Comparison of ENCODE assay signal across 8 cellular contexts in the genomic region with DNA sequence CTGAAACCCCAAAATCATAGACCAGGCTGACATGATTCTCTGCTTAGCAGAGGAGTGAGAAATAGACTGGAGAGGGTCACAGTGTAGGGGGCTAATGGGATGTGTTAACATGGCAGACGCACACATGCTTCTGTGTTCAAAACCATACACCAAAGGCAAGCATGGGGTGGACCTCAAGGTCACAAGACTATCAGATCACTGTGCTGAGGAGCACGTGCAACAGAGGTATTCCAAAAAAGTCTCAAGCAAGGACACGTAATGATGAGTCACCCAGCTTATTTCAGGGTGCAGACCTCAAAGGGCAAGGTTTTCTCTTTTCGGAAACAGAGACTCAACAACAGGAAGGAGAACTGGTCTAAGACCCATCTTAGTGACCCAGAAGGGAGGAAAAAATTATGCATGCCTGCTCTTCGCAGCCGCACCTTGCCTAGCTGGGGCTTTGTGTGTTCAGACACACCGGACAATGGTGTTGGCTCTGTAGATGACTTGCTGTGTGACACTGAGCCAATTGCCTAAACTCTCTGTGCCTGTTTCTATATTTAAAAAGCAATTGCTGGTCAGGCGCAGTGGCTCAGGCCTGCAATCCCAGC. TPM values are rescaled to one million over a fixed set of nuclear protein-coding genes. Genes with fewer than 3 reads are reported as not detected.
DNase-seq lines count a peak whose midpoint lies in the region; ATAC-seq, FAIRE-seq and TF ChIP-seq lines count a peak whose summit lies in the region.

No MANE protein-coding gene starts in this region.

- H3K4me3 Mint-ChIP-seq in activated naive CD8-positive, alpha-beta T cell: peak overlapping the region; percentile 38

- DNase-seq in Daoy (ENCODE audit: low read depth): peak; percentile 89
- DNase-seq in HFF-Myc (ENCODE audit: extremely low read depth, low read depth): peak; percentile 51
- no peak for DNase-seq in RWPE2 (ENCODE audit: low spot score)
- DNase-seq in stimulated activated CD4-positive, alpha-beta T cell treated with anti-CD3 and anti-CD28 coated beads, Interleukin-2, amount 100 ng/mL, for 48 hours: peak; percentile 24 to 37
- DNase-seq in D721Med (ENCODE audit: insufficient read length, low spot score): no peak
- DNase-seq in NCI-H2029 (lab: John Stamatoyannopoulos, UW): no peak
- DNase-seq in medulla oblongata (ENCODE audit: extremely low spot score): no peak

- no peaks in the 10 kb centered on the region for H3K27me3 ChIP-seq in RWPE2 (ENCODE audit: insufficient read depth, poor library complexity, severe bottlenecking)

- no peaks in the 10 kb centered on the region for H3K36me3 Mint-ChIP-seq in activated naive CD8-positive, alpha-beta T cell

- no peaks in the 10 kb centered on the region for H3K36me3 ChIP-seq in RWPE2 (ENCODE audit: low read depth)

- TF ChIP-seq CTCF in HFF-Myc (IDR thresholded peaks at IDR 0.05; ENCODE audit: low read depth, low read length, missing control alignments) (no peak), RWPE2 (IDR thresholded peaks at IDR 0.05; ENCODE audit: poor library complexity, severe bottlenecking) (no peak), D721Med (IDR thresholded peaks at IDR 0.05; ENCODE audit: insufficient read depth, missing control alignments) (no peak)

- H3K27me3 Mint-ChIP-seq in activated naive CD8-positive, alpha-beta T cell: no peaks in the 10 kb centered on the region

- H3K4me3 ChIP-seq in HFF-Myc (replicated peaks; ENCODE audit: low read depth, low read length): no peak overlapping the region
- no peak overlapping the region for H3K4me3 ChIP-seq in RWPE2 (ENCODE audit: severe bottlenecking)

- no peak overlapping the region for H3K27ac ChIP-seq in RWPE2 (ENCODE audit: poor library complexity, severe bottlenecking)

- peak; percentile 74 for ATAC-seq in RWPE2 (ENCODE audit: low read depth)

- H3K4me1 ChIP-seq in RWPE2 (ENCODE audit: insufficient read depth, poor library complexity, severe bottlenecking): peaks cover 5% of the 10 kb centered on the region

- H3K9me3 Mint-ChIP-seq in activated naive CD8-positive, alpha-beta T cell (ENCODE audit: low read depth): no peaks in the 10 kb centered on the region

- no peak for FAIRE-seq in D721Med (lab: Jason Lieb, UNC)

- no peaks in the 10 kb centered on the region for H3K9me3 ChIP-seq in RWPE2 (ENCODE audit: severe bottlenecking)

- peak overlapping the region; percentile 88 for H3K27ac Mint-ChIP-seq in activated naive CD8-positive, alpha-beta T cell

- peaks cover 33% of the 10 kb centered on the region for H3K4me1 Mint-ChIP-seq in activated naive CD8-positive, alpha-beta T cell (ENCODE audit: low read depth)

RNA-seq across cellular contexts. Expression of a gene that starts 20.3 kb away (rescaled TPM):
- 1.3 and 1.6 TPM in 2 replicates for total RNA-seq in Daoy (2014; rRNA removed; shearing (Covaris generic))

Comparison
In these comparisons a context has a peak if more than half of its experiments do, and no peak if none do; other contexts are left out.
1. DNase-seq: peak in Daoy (single experiment), HFF-Myc (single experiment) and stimulated activated CD4-positive, alpha-beta T cell treated with anti-CD3 and anti-CD28 coated beads, Interleukin-2, amount 100 ng/mL, for 48 hours (2 of 2); none in RWPE2 (single experiment), D721Med (single experiment), NCI-H2029 (single experiment) and medulla oblongata (single experiment).